28 cellular contexts compared by ENCODE assay signal in the genomic region with DNA sequence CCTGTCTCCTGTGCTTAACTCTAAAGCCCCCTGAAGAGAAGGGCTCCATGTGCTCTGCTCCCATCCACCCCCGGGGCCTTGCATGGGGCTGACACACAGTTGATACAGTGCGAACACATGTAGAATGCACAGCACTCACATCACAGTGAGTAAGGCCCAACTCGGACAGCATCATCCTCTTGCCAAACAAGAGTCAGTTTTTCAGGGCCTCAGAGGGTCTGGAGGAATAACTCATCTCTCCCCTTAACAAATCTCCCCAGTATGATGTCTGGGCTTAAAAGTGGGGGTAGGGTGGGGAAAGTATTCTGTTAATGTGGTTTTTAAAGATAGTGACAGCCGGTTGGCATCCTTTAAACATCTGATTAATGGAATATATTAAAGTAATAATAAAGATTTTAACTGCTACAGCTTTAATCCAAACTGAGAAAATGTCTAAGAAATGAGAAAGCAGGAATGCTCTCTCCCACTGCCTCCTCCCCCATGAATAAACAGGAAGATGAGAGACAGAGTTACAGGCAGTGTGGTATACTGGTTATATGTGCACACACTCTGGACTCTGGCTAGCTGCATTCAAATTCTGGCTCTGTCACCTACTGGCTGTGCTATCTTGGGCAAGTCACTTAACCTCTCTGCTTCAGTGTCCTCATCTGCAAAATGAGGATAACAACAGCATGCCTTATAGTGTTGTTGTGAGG. TPM values are rescaled to one million over a fixed set of nuclear protein-coding genes. Genes with fewer than 3 reads are reported as not detected.
DNase-seq lines count a peak whose midpoint lies in the region; ATAC-seq and TF ChIP-seq lines count a peak whose summit lies in the region.
"Had no signal": no experiment of that assay in that cellular context is flagged by ENCODE, and none has a peak within 500 bp of the region (broad histone marks: within the 10 kb centered on the region; RNA-seq: fewer than 3 reads in every experiment).

No MANE protein-coding gene starts in this region.

- TF ChIP-seq CTCF in Loucy (conservative IDR thresholded peaks at IDR 0.05; ENCODE audit: low read length) (no peak), type B pancreatic cell (conservative IDR thresholded peaks at IDR 0.05) (no peak), endothelial cell (IDR thresholded peaks at IDR 0.05; ENCODE audit: unreplicated experiment) (no peak)

- no peaks in the 10 kb centered on the region for H4K20me1 ChIP-seq in BLaER1 treated with 17β-estradiol and CSF1 and Interleukin-3, amounts not matched to agents 10 nM and 100 nM
- no peaks in the 10 kb centered on the region for H4K20me1 ChIP-seq in Loucy (ENCODE audit: insufficient read depth, low read length, poor library complexity, severe bottlenecking)

- H3K9me3 ChIP-seq in BLaER1 treated with 17β-estradiol and CSF1 and Interleukin-3, amounts not matched to agents 10 nM and 100 nM (replicated peaks in 1 of 11): peaks cover 0 to 22% (median 8%) of the 10 kb centered on the region in 11 experiments; a peak in 11 of 22 replicates
- H3K9me3 ChIP-seq in Loucy (ENCODE audit: insufficient read depth, low read depth, low read length): no peaks in the 10 kb centered on the region
- H3K9me3 ChIP-seq: gastroesophageal sphincter, right lobe of liver, transverse colon had no signal

- H3K4me2 ChIP-seq in BLaER1 treated with 17β-estradiol and CSF1 and Interleukin-3, amounts not matched to agents 10 nM and 100 nM: peak overlapping the region in 10 of 11 experiments; percentile 23 to 74 (median 60); a peak in 19 of 22 replicates
- H3K4me2 ChIP-seq in Loucy (ENCODE audit: low read depth, low read length, poor library complexity, severe bottlenecking): no peak overlapping the region

- H3K79me2 ChIP-seq in Loucy (ENCODE audit: insufficient read depth, low read length): no peaks in the 10 kb centered on the region

- no peak overlapping the region for H3K4me3 ChIP-seq in BLaER1 treated with 17β-estradiol and CSF1 and Interleukin-3, amounts not matched to agents 10 nM and 100 nM
- no peak overlapping the region for H3K4me3 ChIP-seq in Loucy (ENCODE audit: low read length, poor library complexity, severe bottlenecking)
- H3K4me3 ChIP-seq in skeletal muscle cell (ENCODE audit: low read depth, low read length): no peak overlapping the region
- H3K4me3 ChIP-seq: gastroesophageal sphincter, right lobe of liver, transverse colon had no signal

- ATAC-seq in GM21619 (IDR thresholded peaks at IDR 0.05; ENCODE audit: unreplicated experiment) (no peak), HG03342 (IDR thresholded peaks at IDR 0.05; ENCODE audit: unreplicated experiment) (no peak)
- ATAC-seq: activated T-cell treated with anti-CD3 and anti-CD28 coated beads, Interleukin-2, amount 50 U/mL, for 4 hours; gastroesophageal sphincter; HCT116 had no signal

- H3K4me3 Mint-ChIP-seq in type B pancreatic cell (no peak overlapping the region), endothelial cell (ENCODE audit: unreplicated experiment) (no peak overlapping the region)
- H3K4me3 Mint-ChIP-seq: activated T-cell treated with anti-CD3 and anti-CD28 coated beads, Interleukin-2, amount 50 U/mL, for 4 hours; B cell; IgD-negative memory B cell had no signal

- DNase-seq in fibroblast of peridontal ligament (ENCODE audit: extremely low read depth) (peak; percentile 19), skeletal muscle cell (ENCODE audit: low read depth) (peak; percentile 72), type B pancreatic cell (ENCODE audit: extremely low spot score, unreplicated experiment) (no peak), endothelial cell (ENCODE audit: low spot score) (no peak)
- DNase-seq: activated CD4-positive, alpha-beta T cell treated with anti-CD3 and anti-CD28 coated beads for 4 hours; activated CD8-positive, alpha-beta memory T cell treated with anti-CD3 and anti-CD28 coated beads for 24 hours; activated naive CD4-positive, alpha-beta T cell; activated T-cell treated with anti-CD3 and anti-CD28 coated beads, Interleukin-2, amount 50 U/mL, for 4 hours; amniotic stem cell; Calu3; hypothalamus; islet precursor cell; NCI-H1105; NCI-H2029; NCI-H2227 treated with DMSO at 0.1 percent for 48 hours; NCI-H774; posterior cingulate gyrus; right lobe of liver; stimulated activated CD8-positive, alpha-beta memory T cell treated with anti-CD3 and anti-CD28 coated beads, Interleukin-4, amount 100 ng/mL, for 48 hours; transverse colon had no signal

- H3K27me3 ChIP-seq in BLaER1 treated with 17β-estradiol and CSF1 and Interleukin-3, amounts not matched to agents 10 nM and 100 nM: no peaks in the 10 kb centered on the region
- no peaks in the 10 kb centered on the region for H3K27me3 ChIP-seq in Loucy (ENCODE audit: insufficient read depth, low read length, poor library complexity, severe bottlenecking)
- H3K27me3 ChIP-seq: gastroesophageal sphincter, right lobe of liver, transverse colon had no signal

- H3K36me3 Mint-ChIP-seq in type B pancreatic cell (peaks cover 3% of the 10 kb centered on the region), endothelial cell (ENCODE audit: low read depth, unreplicated experiment) (no peaks in the 10 kb centered on the region)
- H3K36me3 Mint-ChIP-seq: IgD-negative memory B cell had no signal

- no peaks in the 10 kb centered on the region for H3F3A ChIP-seq in Loucy (ENCODE audit: low read depth)

- peaks cover 0 to 10% (median 0%) of the 10 kb centered on the region in 11 experiments; a peak in 7 of 22 replicates for H3K36me3 ChIP-seq in BLaER1 treated with 17β-estradiol and CSF1 and Interleukin-3, amounts not matched to agents 10 nM and 100 nM
- H3K36me3 ChIP-seq in Loucy (ENCODE audit: insufficient read depth, low read length): no peaks in the 10 kb centered on the region
- H3K36me3 ChIP-seq: gastroesophageal sphincter, right lobe of liver, transverse colon had no signal

- H3K9me3 Mint-ChIP-seq in type B pancreatic cell (no peaks in the 10 kb centered on the region), endothelial cell (ENCODE audit: unreplicated experiment) (no peaks in the 10 kb centered on the region)
- H3K9me3 Mint-ChIP-seq: activated T-cell treated with anti-CD3 and anti-CD28 coated beads, Interleukin-2, amount 50 U/mL, for 4 hours had no signal

- no peak overlapping the region for H3K27ac Mint-ChIP-seq in type B pancreatic cell
- H3K27ac Mint-ChIP-seq in endothelial cell (ENCODE audit: unreplicated experiment): no peak overlapping the region
- H3K27ac Mint-ChIP-seq: B cell, IgD-negative memory B cell had no signal

- H3K9ac ChIP-seq in BLaER1 treated with 17β-estradiol and CSF1 and Interleukin-3, amounts not matched to agents 10 nM and 100 nM: no peak overlapping the region
- no peak overlapping the region for H3K9ac ChIP-seq in Loucy (ENCODE audit: low read depth, low read length, poor library complexity, severe bottlenecking)

- peaks cover 0 to 53% (median 32%) of the 10 kb centered on the region in 10 experiments; a peak in 18 of 20 replicates for H3K4me1 ChIP-seq in BLaER1 treated with 17β-estradiol and CSF1 and Interleukin-3, amounts not matched to agents 10 nM and 100 nM
- peaks cover 79% of the 10 kb centered on the region for H3K4me1 ChIP-seq in Loucy (ENCODE audit: insufficient read depth, low read length, poor library complexity, severe bottlenecking)
- H3K4me1 ChIP-seq: gastroesophageal sphincter had no signal

- no peaks in the 10 kb centered on the region for H3K9me2 ChIP-seq in Loucy (replicated peaks; ENCODE audit: low read depth, low read length)

- peak overlapping the region in 2 of 11 experiments; percentile 28 to 42; a peak in 2 of 22 replicates for H3K27ac ChIP-seq in BLaER1 treated with 17β-estradiol and CSF1 and Interleukin-3, amounts not matched to agents 10 nM and 100 nM
- H3K27ac ChIP-seq: gastroesophageal sphincter, transverse colon had no signal

- H2AFZ ChIP-seq in Loucy (ENCODE audit: low read length): 0 out of 2 replicates have a peak overlapping the region, but pooled peaks have one; percentile 18

- H3K27me3 Mint-ChIP-seq in type B pancreatic cell: no peaks in the 10 kb centered on the region
- H3K27me3 Mint-ChIP-seq in endothelial cell (ENCODE audit: unreplicated experiment): peaks cover 2% of the 10 kb centered on the region

- H3K4me1 Mint-ChIP-seq in type B pancreatic cell (ENCODE audit: unreplicated experiment) (no peaks in the 10 kb centered on the region), endothelial cell (ENCODE audit: unreplicated experiment) (no peaks in the 10 kb centered on the region)
- H3K4me1 Mint-ChIP-seq: B cell had no signal

RNA-seq across cellular contexts. Expression of a gene that starts 22.5 kb away (rescaled TPM):
- total RNA-seq in type B pancreatic cell (ENCODE audit: low replicate concordance) (6.3 and 6.9 TPM in 2 replicates), endothelial cell (ENCODE audit: unreplicated experiment) (8.4 TPM)

Comparison
In these comparisons a context has a peak if more than half of its experiments do, and no peak if none do; other contexts are left out.
1. DNase-seq: peak in fibroblast of peridontal ligament (single experiment) and skeletal muscle cell (single experiment); none in type B pancreatic cell (single experiment) and endothelial cell (single experiment).